Comparison of ENCODE assay signal across 10 cellular contexts in the genomic region with DNA sequence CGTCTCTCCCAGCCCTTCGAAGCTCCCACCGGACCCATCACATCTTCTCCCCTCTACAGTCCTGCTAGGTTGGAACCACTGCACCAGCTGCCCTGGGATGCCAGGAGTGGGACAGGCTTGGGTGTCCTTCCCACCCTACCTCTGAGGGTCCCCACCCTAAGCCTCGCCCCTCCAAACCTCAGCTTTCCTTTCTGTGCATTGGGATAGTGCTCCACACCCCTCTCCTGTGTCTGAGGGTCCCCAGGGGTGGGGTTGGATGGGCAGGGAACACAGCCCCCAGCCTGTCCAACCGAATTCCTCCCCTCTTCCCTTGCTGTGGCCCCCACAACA. TPM values are rescaled to one million over a fixed set of nuclear protein-coding genes. Genes with fewer than 3 reads are reported as not detected.
A peak's percentile ranks its signal among the peaks of the same experiment; 100 is the strongest.
DNase-seq lines count a peak whose midpoint lies in the region; ATAC-seq and TF ChIP-seq lines count a peak whose summit lies in the region.
"Had no signal": no experiment of that assay in that cellular context is flagged by ENCODE, and none has a peak within 500 bp of the region (broad histone marks: within the 10 kb centered on the region; RNA-seq: fewer than 3 reads in every experiment).

No MANE protein-coding gene starts in this region.

- peak overlapping the region; percentile 90 to 97 (median 93) for H3K27ac Mint-ChIP-seq in naive B cell

- no peak for DNase-seq in heart left ventricle
- no peak for DNase-seq in cardiac septum (ENCODE audit: low spot score)
- no peak for DNase-seq in body of pancreas
- no peak for DNase-seq in naive B cell
- DNase-seq in upper lobe of right lung: no peak
- no peak for DNase-seq in NCI-H82 treated with DMSO at 0.1 percent for 48 hours (lab: John Stamatoyannopoulos, UW; ENCODE audit: unreplicated experiment)
- DNase-seq in inferior parietal cortex (ENCODE audit: extremely low spot score): no peak

- H3K36me3 ChIP-seq in heart left ventricle (peaks cover 0 to 21% (median 6%) of the 10 kb centered on the region in 9 donors), body of pancreas (replicated peaks in 1 of 2; ENCODE audit: insufficient read depth in 1 of 2, low read depth in 2 of 2) (no peaks in the 10 kb centered on the region), upper lobe of right lung (peaks cover 7% of the 10 kb centered on the region)

- intact Hi-C loops in heart left ventricle (cut with DNase I) (no loop called here), cardiac septum (cut with DNase I) (no loop called here), body of pancreas (cut with DNase I) (no loop called here), upper lobe of right lung (cut with DNase I) (no loop called here)

- peaks cover 57 to 70% (median 61%) of the 10 kb centered on the region in 3 donors for H3K4me1 Mint-ChIP-seq in naive B cell

- H3K9me3 Mint-ChIP-seq in naive B cell: no peaks in the 10 kb centered on the region

- H3K4me1 ChIP-seq in heart left ventricle (peaks cover 9 to 83% (median 63%) of the 10 kb centered on the region in 12 donors), body of pancreas (peaks cover 79% of the 10 kb centered on the region), upper lobe of right lung (peaks cover 71% of the 10 kb centered on the region)

- ATAC-seq in heart left ventricle: no peak
- ATAC-seq in body of pancreas: no peak
- ATAC-seq in naive B cell (ENCODE audit: low read depth in 2 of 2): no peak
- ATAC-seq in upper lobe of right lung: no peak
- ATAC-seq in GM19467 (IDR thresholded peaks at IDR 0.05; ENCODE audit: unreplicated experiment): no peak

- TF ChIP-seq CTCF in heart left ventricle (IDR thresholded peaks at IDR 0.05) (no peak), body of pancreas (IDR thresholded peaks at IDR 0.05) (no peak), upper lobe of right lung (IDR thresholded peaks at IDR 0.05) (no peak)

- H3K27me3 Mint-ChIP-seq in naive B cell: no peaks in the 10 kb centered on the region

- no peaks in the 10 kb centered on the region for H3K9me3 ChIP-seq in heart left ventricle
- no peaks in the 10 kb centered on the region for H3K9me3 ChIP-seq in body of pancreas
- H3K9me3 ChIP-seq in upper lobe of right lung: no peaks in the 10 kb centered on the region

- H3K4me3 ChIP-seq in heart left ventricle (peak overlapping the region in 3 of 12 donors; percentile 74 to 96 (median 93)), body of pancreas (no peak overlapping the region), upper lobe of right lung (no peak overlapping the region)

- peak overlapping the region; percentile 76 to 96 (median 88) for H3K4me3 Mint-ChIP-seq in naive B cell

- H3K27ac ChIP-seq in heart left ventricle: peak overlapping the region; percentile 88 to 100 (median 96)
- peak overlapping the region; percentile 49 to 98 (median 94) for H3K27ac ChIP-seq in body of pancreas
- H3K27ac ChIP-seq in upper lobe of right lung: peak overlapping the region; percentile 93

- no peak for TF ChIP-seq POLR2A in heart left ventricle (IDR thresholded peaks at IDR 0.05)
- no peak for TF ChIP-seq POLR2A in body of pancreas (IDR thresholded peaks at IDR 0.05)

- H3K36me3 Mint-ChIP-seq in naive B cell: no peaks in the 10 kb centered on the region

- 65 to 77% (median 71%) methylated on average over 5 of the region's 5 CpGs for WGBS in heart left ventricle, 4 donors
- 81 to 86% methylated on average over 4 to 5 of the region's 5 CpGs for WGBS in body of pancreas, 2 donors

- H3K27me3 ChIP-seq in heart left ventricle (no peaks in the 10 kb centered on the region), body of pancreas (no peaks in the 10 kb centered on the region), upper lobe of right lung (no peaks in the 10 kb centered on the region)

RNA-seq across cellular contexts. Expression of a gene that starts 1.9 kb away (rescaled TPM):
- total RNA-seq in heart left ventricle (10 to 100 TPM; 11.7 to 90.5 (median 22.9) TPM), cardiac septum (41.5 TPM), body of pancreas (10 to 100 TPM; 26.2 to 72.5 TPM), upper lobe of right lung (87.4 TPM)
- polyA plus RNA-seq in heart left ventricle (10 to 100 TPM; 18.6 to 18.9 TPM), naive B cell (ENCODE audit: low read depth in 6 of 6) (10 to 100 TPM in 5 of 6 donors, 1 to 10 TPM in 1; 8.2 to 17.4 (median 14.1) TPM)

RNA-seq across cellular contexts. Expression of a gene that starts 31.1 kb away (rescaled TPM):
- total RNA-seq in heart left ventricle: not detected
- polyA plus RNA-seq in heart left ventricle: under 1 TPM in 1 of 2 donors, not detected in 1; 0.04 TPM
- total RNA-seq in cardiac septum: not detected
- 10 to 100 TPM; 18.5 to 23.6 TPM for total RNA-seq in body of pancreas
- not detected for polyA plus RNA-seq in naive B cell (ENCODE audit: low read depth in 6 of 6)
- total RNA-seq in upper lobe of right lung: 3.2 TPM
- total RNA-seq: lung microvascular endothelial cell had no signal
- polyA plus RNA-seq: BJ had no signal

RNA-seq across cellular contexts. Expression of a gene that starts 47.6 kb away (rescaled TPM):
- not detected for total RNA-seq in heart left ventricle
- not detected for polyA plus RNA-seq in heart left ventricle
- not detected for total RNA-seq in cardiac septum
- total RNA-seq in body of pancreas: 1 to 10 TPM in 1 of 2 donors, under 1 TPM in 1; 0.33 to 1.3 TPM
- not detected for polyA plus RNA-seq in naive B cell (ENCODE audit: low read depth in 6 of 6)
- not detected for total RNA-seq in upper lobe of right lung
- polyA plus RNA-seq: BJ had no signal
